Comparison of ENCODE assay signal across 23 cellular contexts in the genomic region with DNA sequence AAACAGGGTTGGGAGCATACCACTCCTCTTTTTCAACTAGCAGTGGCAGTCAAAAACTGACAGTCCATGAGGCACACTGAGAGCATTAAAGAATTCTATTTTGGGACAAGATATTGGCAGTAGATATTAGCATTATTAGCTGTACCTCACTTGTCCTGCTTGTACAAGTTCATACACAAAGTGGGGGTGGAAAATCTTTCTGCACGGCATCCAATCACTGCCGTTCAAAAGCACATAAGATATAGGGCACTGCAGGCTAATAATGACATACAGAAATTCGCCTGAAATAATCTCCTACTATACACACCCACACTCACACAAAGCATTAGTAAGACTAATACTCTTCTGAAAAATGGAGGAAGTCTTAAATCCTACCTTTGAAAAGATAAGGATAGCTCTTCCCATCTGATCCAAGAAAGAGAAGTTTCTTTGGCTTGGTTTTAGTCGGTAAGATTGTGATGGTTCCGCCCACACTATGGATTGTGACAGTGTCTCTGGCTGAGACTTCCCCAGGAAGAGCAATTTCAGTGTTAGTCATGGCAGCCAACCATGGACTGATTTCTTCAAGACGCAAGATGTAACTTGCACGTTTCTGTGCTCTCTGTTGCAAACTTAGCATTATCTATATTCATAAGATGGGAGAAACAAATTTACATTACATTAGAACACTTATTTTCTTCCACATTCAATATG.
"Had no signal": no experiment of that assay in that cellular context is flagged by ENCODE, and none has a peak within 500 bp of the region (broad histone marks: within the 10 kb centered on the region; RNA-seq: fewer than 3 reads in every experiment).

No MANE protein-coding gene starts in this region.

- H3K4me1 ChIP-seq: lower lobe of right lung, tibial nerve, vagina had no signal

- H3K27ac ChIP-seq: brain microvascular endothelial cell, hepatocyte, lower lobe of right lung, tibial nerve, vagina had no signal

- FAIRE-seq: endothelial cell of umbilical vein, islet of Langerhans had no signal

- DNase-seq: activated CD4-positive, alpha-beta T cell treated with anti-CD3 and anti-CD28 coated beads, Interleukin-2, amount 50 U/mL, for 1 hour; activated naive CD4-positive, alpha-beta T cell; aorta; brain microvascular endothelial cell; cerebellar nuclear complex; cortex of kidney; effector CD8-positive, alpha-beta T cell; lower lobe of right lung; stimulated activated CD4-positive, alpha-beta T cell treated with anti-CD3 and anti-CD28 coated beads, Interleukin-12 subunit alpha, Interleukin-12 subunit beta, amount 100 ng/mL, for 4 hours; stimulated activated CD4-positive, alpha-beta T cell treated with anti-CD3 and anti-CD28 coated beads, Interleukin-1b, Interleukin-23, amount 100 ng/mL, for 48 hours; stimulated activated CD8-positive, alpha-beta memory T cell treated with anti-CD3 and anti-CD28 coated beads, Interleukin-4, amount 100 ng/mL, for 48 hours; stimulated activated naive CD4-positive, alpha-beta T cell treated with Interleukin-2 at 50 U/mL for 16 hours; T-helper 1 cell; T1000 had no signal

- H3K27me3 ChIP-seq: brain microvascular endothelial cell, hepatocyte, tibial nerve, vagina had no signal

- H3K27me3 Mint-ChIP-seq: natural killer cell treated with Interleukin-12 subunit alpha and Interleukin-12 subunit beta and Interleukin-15 and Interleukin-18, amount 100 ng/mL, for 72 hours had no signal

- H3K9me3 Mint-ChIP-seq: mesothelial cell of epicardium; natural killer cell treated with Interleukin-12 subunit alpha and Interleukin-12 subunit beta and Interleukin-15 and Interleukin-18, amount 100 ng/mL, for 72 hours had no signal

- H3K4me3 ChIP-seq: hepatocyte, lower lobe of right lung, tibial nerve, vagina had no signal

- H3K9me3 ChIP-seq: lower lobe of right lung, tibial nerve, vagina had no signal

- H3K27ac Mint-ChIP-seq: mesothelial cell of epicardium had no signal

- H3K4me3 Mint-ChIP-seq: mesothelial cell of epicardium; natural killer cell treated with Interleukin-12 subunit alpha and Interleukin-12 subunit beta and Interleukin-15 and Interleukin-18, amount 100 ng/mL, for 72 hours had no signal

- ATAC-seq: activated CD4-positive, CD25-positive, alpha-beta regulatory T cell treated with anti-CD3 and anti-CD28 coated beads, Interleukin-2, amount 50 U/mL, for 24 hours; natural killer cell treated with Interleukin-12 subunit alpha and Interleukin-12 subunit beta and Interleukin-15 and Interleukin-18, amount 100 ng/mL, for 72 hours; SK-N-SH treated with all-trans-retinoic acid at 6 μM for 48 hours had no signal
